Comparison of ENCODE assay signal across 1 cellular context in the genomic region with DNA sequence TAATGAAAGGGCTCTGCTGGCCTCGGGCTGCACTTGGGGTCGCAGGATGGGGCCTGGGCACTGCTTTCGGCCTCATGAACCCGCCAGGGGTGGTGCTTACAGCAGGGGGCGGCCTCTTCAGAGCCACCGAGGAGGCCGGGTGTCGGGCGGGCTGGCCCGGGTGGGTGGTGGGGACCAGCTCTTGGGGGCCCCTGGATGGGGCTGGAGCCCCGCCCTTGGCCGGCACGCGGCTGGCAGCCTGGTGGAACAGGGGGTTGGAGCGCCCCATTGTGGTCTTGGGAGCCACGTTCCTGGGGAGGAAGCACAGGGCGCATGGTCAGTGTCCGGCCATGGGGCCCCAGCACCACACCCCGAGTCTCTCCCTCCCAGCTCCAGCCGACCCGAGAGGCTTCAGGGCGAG.
TF ChIP-seq lines count a peak whose summit lies in the region.

No MANE protein-coding gene starts in this region.

TF ChIP-seq in K562, 482 proteins besides CTCF, POLR2A, EP300 and RAD21:
- TF ChIP-seq, protein P1, sequence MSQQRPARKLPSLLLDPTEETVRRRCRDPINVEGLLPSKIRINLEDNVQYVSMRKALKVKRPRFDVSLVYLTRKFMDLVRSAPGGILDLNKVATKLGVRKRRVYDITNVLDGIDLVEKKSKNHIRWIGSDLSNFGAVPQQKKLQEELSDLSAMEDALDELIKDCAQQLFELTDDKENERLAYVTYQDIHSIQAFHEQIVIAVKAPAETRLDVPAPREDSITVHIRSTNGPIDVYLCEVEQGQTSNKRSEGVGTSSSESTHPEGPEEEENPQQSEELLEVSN (IDR thresholded peaks at IDR 0.05; ENCODE audit: borderline replicate concordance in 1 of 2, extremely low read depth in 1 of 2, insufficient read depth in 1 of 2, insufficient read length in 1 of 2, low read depth in 1 of 2, low read length in 1 of 2, poor library complexity in 1 of 2, severe bottlenecking in 1 of 2): peak in 1 of 2 experiments; percentile 23
- TF ChIP-seq ZKSCAN1 (IDR thresholded peaks at IDR 0.05; ENCODE audit: low read depth, low read length) (no peak), MYC (IDR thresholded peaks at IDR 0.05; ENCODE audit: low read depth, low read length) (peak; percentile 56; the same call in 1 of the 2 replicates), MYC (CRISPR knock-in tag; IDR thresholded peaks at IDR 0.05; ENCODE audit: borderline replicate concordance, low read depth) (no peak), POLR2G (IDR thresholded peaks at IDR 0.05; ENCODE audit: low read depth, low read length) (0 out of 2 replicates have a peak, but pooled peaks have one; percentile 30)
- TF ChIP-seq, protein P2, sequence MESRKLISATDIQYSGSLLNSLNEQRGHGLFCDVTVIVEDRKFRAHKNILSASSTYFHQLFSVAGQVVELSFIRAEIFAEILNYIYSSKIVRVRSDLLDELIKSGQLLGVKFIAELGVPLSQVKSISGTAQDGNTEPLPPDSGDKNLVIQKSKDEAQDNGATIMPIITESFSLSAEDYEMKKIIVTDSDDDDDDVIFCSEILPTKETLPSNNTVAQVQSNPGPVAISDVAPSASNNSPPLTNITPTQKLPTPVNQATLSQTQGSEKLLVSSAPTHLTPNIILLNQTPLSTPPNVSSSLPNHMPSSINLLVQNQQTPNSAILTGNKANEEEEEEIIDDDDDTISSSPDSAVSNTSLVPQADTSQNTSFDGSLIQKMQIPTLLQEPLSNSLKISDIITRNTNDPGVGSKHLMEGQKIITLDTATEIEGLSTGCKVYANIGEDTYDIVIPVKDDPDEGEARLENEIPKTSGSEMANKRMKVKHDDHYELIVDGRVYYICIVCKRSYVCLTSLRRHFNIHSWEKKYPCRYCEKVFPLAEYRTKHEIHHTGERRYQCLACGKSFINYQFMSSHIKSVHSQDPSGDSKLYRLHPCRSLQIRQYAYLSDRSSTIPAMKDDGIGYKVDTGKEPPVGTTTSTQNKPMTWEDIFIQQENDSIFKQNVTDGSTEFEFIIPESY (CRISPR knock-in tag; IDR thresholded peaks at IDR 0.05): peak; percentile 79
